In genomic region chr22:36017661-36018091, GRCh38 we compare ENCODE assay signal across 12 cellular contexts. TPM values are rescaled to one million over a fixed set of nuclear protein-coding genes. Genes with fewer than 3 reads are reported as not detected.
A peak's percentile ranks its signal among the peaks of the same experiment; 100 is the strongest.
DNase-seq lines count a peak whose midpoint lies in the region; ATAC-seq, FAIRE-seq and TF ChIP-seq lines count a peak whose summit lies in the region.
"Had no signal": no experiment of that assay in that cellular context is flagged by ENCODE, and none has a peak within 500 bp of the region (broad histone marks: within the 10 kb centered on the region; RNA-seq: fewer than 3 reads in every experiment).

No MANE protein-coding gene starts in this region.

- peaks cover 9% of the 10 kb centered on the region for H3K27me3 Mint-ChIP-seq in activated CD8-positive, alpha-beta T cell treated with anti-CD3 and anti-CD28 coated beads, Interleukin-2, amount 10 ng/mL, durations not matched to agents 7 days and 5 days (ENCODE audit: low read depth)

- H3F3A ChIP-seq in Loucy (ENCODE audit: low read depth), result peaks cover 8% of the 10 kb centered on the region; the same call in 1 of the 2 replicates

- H3K9ac ChIP-seq in Loucy (ENCODE audit: low read depth, low read length, poor library complexity, severe bottlenecking), result peak overlapping the region; percentile 24

- TF ChIP-seq CTCF in Loucy (conservative IDR thresholded peaks at IDR 0.05; ENCODE audit: low read length), result no peak
- TF ChIP-seq CTCF in OCI-LY7 (conservative IDR thresholded peaks at IDR 0.05; ENCODE audit: low read length), result no peak

- H3K9me2 ChIP-seq in Loucy (replicated peaks; ENCODE audit: low read depth, low read length), result no peaks in the 10 kb centered on the region
- H3K9me2 ChIP-seq in OCI-LY7 (ENCODE audit: insufficient read depth, low read length), result no peaks in the 10 kb centered on the region

- FAIRE-seq in islet of Langerhans (lab: Jason Lieb, UNC), result peak; percentile 98

- peak overlapping the region; percentile 98 for H3K27ac ChIP-seq in OCI-LY7 (ENCODE audit: low read depth, low read length, poor library complexity, severe bottlenecking)

- intact Hi-C loops in OCI-LY7 (cut with micrococcal nuclease; ENCODE audit: unreplicated experiment), result loop anchor here (2.0 to 10.0 kb wide), 6 partner anchors 87 to 663 kb away; partner anchors contain the start of gene MYH9

- no peaks in the 10 kb centered on the region for H3K9me3 Mint-ChIP-seq in activated CD8-positive, alpha-beta T cell treated with anti-CD3 and anti-CD28 coated beads, Interleukin-2, amount 10 ng/mL, durations not matched to agents 7 days and 5 days (ENCODE audit: insufficient read depth)
- H3K9me3 Mint-ChIP-seq: CD4-positive, alpha-beta memory T cell had no signal

- CTCF ChIA-PET in OCI-LY7 (lab: Charles Lee; ENCODE audit: unreplicated experiment), result interaction anchor here (1.3 kb wide), 1 partner anchor 8 kb away, joined by 3 read pairs; no protein-coding TSS in a partner anchor
- CTCF ChIA-PET in activated CD8-positive, alpha-beta T cell treated with anti-CD3 and anti-CD28 coated beads, Interleukin-2, amount 10 ng/mL, durations not matched to agents 7 days and 5 days (lab: Charles Lee), result no interaction called here

- H3K4me2 ChIP-seq in Loucy (ENCODE audit: low read depth, low read length, poor library complexity, severe bottlenecking), result peak overlapping the region; percentile 64
- peak overlapping the region; percentile 83 for H3K4me2 ChIP-seq in OCI-LY7 (ENCODE audit: low read length)

- H2AFZ ChIP-seq in Loucy (ENCODE audit: low read length) (no peak overlapping the region), OCI-LY7 (ENCODE audit: low read length) (no peak overlapping the region)

- BruUV-seq in OCI-LY7 (replicated peaks; lab: Mats Ljungman, UMichigan), result no TSS peak

- H3K27me3 ChIP-seq in Loucy (ENCODE audit: insufficient read depth, low read length, poor library complexity, severe bottlenecking), result no peaks in the 10 kb centered on the region

- H3K4me3 ChIP-seq in Loucy (ENCODE audit: low read length, poor library complexity, severe bottlenecking) (peak overlapping the region; percentile 19), OCI-LY7 (ENCODE audit: low read depth, low read length, poor library complexity, severe bottlenecking) (peak overlapping the region; percentile 56)

- H4K20me1 ChIP-seq in Loucy (ENCODE audit: insufficient read depth, low read length, poor library complexity, severe bottlenecking) (no peaks in the 10 kb centered on the region), OCI-LY7 (ENCODE audit: insufficient read depth, low read length) (no peaks in the 10 kb centered on the region)

- H3K36me3 Mint-ChIP-seq in activated CD8-positive, alpha-beta T cell treated with anti-CD3 and anti-CD28 coated beads, Interleukin-2, amount 10 ng/mL, durations not matched to agents 7 days and 5 days (ENCODE audit: low read depth), result no peaks in the 10 kb centered on the region
- H3K36me3 Mint-ChIP-seq: CD4-positive, alpha-beta memory T cell had no signal

- POLR2A ChIA-PET in OCI-LY7 (lab: Charles Lee), result interaction anchor here (0.5 to 2.7 kb wide), 12 partner anchors 9 to 270 kb away, joined by 3 to 14 read pairs (median 4); partner anchors contain the start of gene RBFOX2
- POLR2A ChIA-PET in activated CD8-positive, alpha-beta T cell treated with anti-CD3 and anti-CD28 coated beads, Interleukin-2, amount 10 ng/mL, durations not matched to agents 7 days and 5 days (lab: Charles Lee), result no interaction called here

- H3K36me3 ChIP-seq in Loucy (ENCODE audit: insufficient read depth, low read length) (no peaks in the 10 kb centered on the region), OCI-LY7 (ENCODE audit: insufficient read depth, low read length) (no peaks in the 10 kb centered on the region)

- no peaks in the 10 kb centered on the region for H3K9me3 ChIP-seq in Loucy (ENCODE audit: insufficient read depth, low read depth, low read length)
- no peaks in the 10 kb centered on the region for H3K9me3 ChIP-seq in OCI-LY7 (ENCODE audit: low read length)

- ATAC-seq in HG02763 (IDR thresholded peaks at IDR 0.05; ENCODE audit: unreplicated experiment), result no peak
- no peak for ATAC-seq in activated CD8-positive, alpha-beta T cell treated with anti-CD3 and anti-CD28 coated beads, Interleukin-2, amount 10 ng/mL, durations not matched to agents 7 days and 5 days

- peaks cover 19% of the 10 kb centered on the region; the same call in 1 of the 2 replicates for H3K79me2 ChIP-seq in Loucy (ENCODE audit: insufficient read depth, low read length)
- peaks cover 83% of the 10 kb centered on the region for H3K79me2 ChIP-seq in OCI-LY7 (ENCODE audit: insufficient read depth, low read depth, low read length)

- H3K4me1 ChIP-seq in Loucy (ENCODE audit: insufficient read depth, low read length, poor library complexity, severe bottlenecking) (peaks cover 50% of the 10 kb centered on the region), OCI-LY7 (ENCODE audit: insufficient read depth, low read length, poor library complexity, severe bottlenecking) (peaks cover 83% of the 10 kb centered on the region)

- no peak overlapping the region for H3K4me3 Mint-ChIP-seq in activated CD8-positive, alpha-beta T cell treated with anti-CD3 and anti-CD28 coated beads, Interleukin-2, amount 10 ng/mL, durations not matched to agents 7 days and 5 days
- H3K4me3 Mint-ChIP-seq: CD4-positive, alpha-beta memory T cell had no signal

- peaks cover 2% of the 10 kb centered on the region for H3K4me1 Mint-ChIP-seq in activated CD8-positive, alpha-beta T cell treated with anti-CD3 and anti-CD28 coated beads, Interleukin-2, amount 10 ng/mL, durations not matched to agents 7 days and 5 days (ENCODE audit: low read depth)

- no peak overlapping the region for H3K27ac Mint-ChIP-seq in activated CD8-positive, alpha-beta T cell treated with anti-CD3 and anti-CD28 coated beads, Interleukin-2, amount 10 ng/mL, durations not matched to agents 7 days and 5 days
- H3K27ac Mint-ChIP-seq: CD4-positive, alpha-beta memory T cell had no signal

- DNase-seq in COR-L47 (lab: John Stamatoyannopoulos, UW) (peak; percentile 31), OCI-LY7 (ENCODE audit: low spot score) (peak; percentile 97), iPS-NIHi7 (ENCODE audit: extremely low spot score) (no peak)
- DNase-seq in stimulated activated CD4-positive, alpha-beta T cell treated with anti-CD3 and anti-CD28 coated beads, Interleukin-15, amount 100 ng/mL, for 24 hours, result no peak
- no peak for DNase-seq in activated CD8-positive, alpha-beta T cell treated with anti-CD3 and anti-CD28 coated beads, Interleukin-2, amount 10 ng/mL, durations not matched to agents 7 days and 5 days
- DNase-seq: CD4-positive, alpha-beta memory T cell; hypothalamus; nucleus accumbens; T-helper 1 cell had no signal

RNA-seq across cellular contexts. Expression of gene RBFOX2, which starts 10.9 kb away (rescaled TPM):
- total RNA-seq in OCI-LY7 (2014; rRNA removed; shearing (Covaris generic)), result 74.3 and 78.7 TPM in 2 replicates
- 54.3 and 55.4 TPM in 2 replicates for total RNA-seq in OCI-LY7 (2022)
- under 1 TPM; 0.03 to 0.37 TPM for total RNA-seq in activated CD8-positive, alpha-beta T cell treated with anti-CD3 and anti-CD28 coated beads, Interleukin-2, amount 10 ng/mL, durations not matched to agents 7 days and 5 days

Comparison
In these comparisons a context has a peak if more than half of its experiments do, and no peak if none do; other contexts are left out.
1. DNase-seq: peak in COR-L47 (single experiment) and OCI-LY7 (single experiment); none in stimulated activated CD4-positive, alpha-beta T cell treated with anti-CD3 and anti-CD28 coated beads, Interleukin-15, amount 100 ng/mL, for 24 hours (single experiment), activated CD8-positive, alpha-beta T cell treated with anti-CD3 and anti-CD28 coated beads, Interleukin-2, amount 10 ng/mL, durations not matched to agents 7 days and 5 days (single experiment) and iPS-NIHi7 (single experiment).
2. RNA of gene RBFOX2, which starts 10.9 kb away (total RNA-seq): 54.3 to 78.7 TPM in OCI-LY7; 0.03 to 0.37 TPM in activated CD8-positive, alpha-beta T cell treated with anti-CD3 and anti-CD28 coated beads, Interleukin-2, amount 10 ng/mL, durations not matched to agents 7 days and 5 days; every median in the first group is over 10 times any median in the second.